In the genomic region with DNA sequence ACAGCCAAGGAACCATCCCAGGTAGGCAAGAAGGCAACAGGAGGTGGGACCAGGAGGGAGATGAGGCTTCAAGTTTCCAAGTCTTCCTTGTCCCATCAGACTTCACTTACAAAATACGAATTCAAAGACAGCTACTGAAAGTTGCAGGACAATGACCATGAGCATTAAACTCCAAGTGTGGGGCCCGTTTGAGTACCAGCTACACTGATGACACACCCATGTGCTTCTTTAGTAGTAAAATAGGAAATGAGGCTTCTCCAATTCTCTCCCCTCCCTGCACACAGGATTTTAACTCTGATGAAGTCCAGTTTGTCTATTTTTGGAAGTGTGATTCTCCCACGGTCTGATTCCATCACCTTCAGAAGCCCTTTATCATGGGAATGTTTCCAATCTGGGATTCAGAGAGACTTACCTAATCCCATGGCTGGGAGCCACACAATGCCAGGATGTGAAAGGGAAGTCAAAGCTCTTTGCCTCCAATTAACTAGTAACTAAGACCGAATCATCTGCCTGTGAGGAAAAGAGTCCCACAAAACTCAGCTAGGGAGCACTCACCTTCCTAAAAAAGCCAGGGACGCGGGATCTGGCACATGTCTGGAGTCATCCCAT, we compare ENCODE assay signal across 19 cellular contexts.
A peak's percentile ranks its signal among the peaks of the same experiment; 100 is the strongest.
DNase-seq lines count a peak whose midpoint lies in the region; ATAC-seq and TF ChIP-seq lines count a peak whose summit lies in the region.
"Had no signal": no experiment of that assay in that cellular context is flagged by ENCODE, and none has a peak within 500 bp of the region (broad histone marks: within the 10 kb centered on the region; RNA-seq: fewer than 3 reads in every experiment).

No MANE protein-coding gene starts in this region.

- no peak overlapping the region for H2AFZ ChIP-seq in GM23248

- H3K27ac ChIP-seq in GM23248 (no peak overlapping the region), RWPE2 (ENCODE audit: poor library complexity, severe bottlenecking) (peak overlapping the region; percentile 26), esophagus muscularis mucosa (replicated peaks in 1 of 4) (no peak overlapping the region)
- H3K27ac ChIP-seq: SJSA1, thoracic aorta had no signal

- H3K4me1 Mint-ChIP-seq in activated naive CD8-positive, alpha-beta T cell treated with anti-CD3 and anti-CD28 coated beads, Interleukin-2, amount 50 U/mL, for 24 hours, result no peaks in the 10 kb centered on the region
- H3K4me1 Mint-ChIP-seq: H9 had no signal

- H3K9me3 ChIP-seq in GM23248 (ENCODE audit: low read depth), result no peaks in the 10 kb centered on the region
- peaks cover 3% of the 10 kb centered on the region for H3K9me3 ChIP-seq in RWPE2 (ENCODE audit: severe bottlenecking)
- peaks cover 0 to 16% (median 14%) of the 10 kb centered on the region in 4 donors for H3K9me3 ChIP-seq in esophagus muscularis mucosa
- H3K9me3 ChIP-seq: thoracic aorta had no signal

- TF ChIP-seq POLR2A in esophagus muscularis mucosa (IDR thresholded peaks at IDR 0.05; ENCODE audit: low read depth), result no peak

- H3F3A ChIP-seq in GM23248 (ENCODE audit: insufficient read depth), result no peaks in the 10 kb centered on the region

- H3K9me2 ChIP-seq in GM23248 (ENCODE audit: insufficient read depth), result no peaks in the 10 kb centered on the region

- H3K4me1 ChIP-seq in GM23248 (ENCODE audit: insufficient read depth), result peaks cover 11% of the 10 kb centered on the region; the same call in 1 of the 2 replicates
- peaks cover 37% of the 10 kb centered on the region for H3K4me1 ChIP-seq in RWPE2 (ENCODE audit: insufficient read depth, poor library complexity, severe bottlenecking)
- H3K4me1 ChIP-seq in esophagus muscularis mucosa, result no peaks in the 10 kb centered on the region

- H3K27ac Mint-ChIP-seq in activated naive CD8-positive, alpha-beta T cell treated with anti-CD3 and anti-CD28 coated beads, Interleukin-2, amount 50 U/mL, for 24 hours, result no peak overlapping the region
- H3K27ac Mint-ChIP-seq: activated T-helper 1 cell treated with anti-CD3 and anti-CD28 coated beads, Interleukin-12 subunit alpha, Interleukin-12 subunit beta, Interleukin-2, Interleukin-4 antibody, amounts not matched to agents 30 ng/mL and 10 ng/mL and 1 ng/mL, durations not matched to agents 14 hours and 24 hours and 36 hours; T-helper 2 cell treated with Interferon-gamma antibody and Interleukin-4, amounts not matched to agents 5 μg/mL and 100 μg/mL, for 36 hours had no signal

- TF ChIP-seq CTCF in RWPE2 (IDR thresholded peaks at IDR 0.05; ENCODE audit: poor library complexity, severe bottlenecking) (no peak), fibroblast of pulmonary artery (IDR thresholded peaks at IDR 0.05; ENCODE audit: low read length, missing control alignments) (no peak), retinal pigment epithelial cell (conservative IDR thresholded peaks at IDR 0.05; ENCODE audit: low read depth, low read length) (no peak), esophagus muscularis mucosa (IDR thresholded peaks at IDR 0.05) (no peak)

- ATAC-seq in RWPE2 (ENCODE audit: low read depth), result peak; percentile 11; the same call in 2 of the 3 replicates
- ATAC-seq in activated naive CD8-positive, alpha-beta T cell treated with anti-CD3 and anti-CD28 coated beads, Interleukin-2, amount 50 U/mL, for 24 hours, result no peak
- ATAC-seq: activated CD4-positive, CD25-positive, alpha-beta regulatory T cell treated with anti-CD3 and anti-CD28 coated beads, Interleukin-2, amount 50 U/mL, for 24 hours; left lobe of liver had no signal

- H3K27me3 ChIP-seq in GM23248 (replicated peaks; ENCODE audit: insufficient read depth) (no peaks in the 10 kb centered on the region), RWPE2 (ENCODE audit: insufficient read depth, poor library complexity, severe bottlenecking) (no peaks in the 10 kb centered on the region), esophagus muscularis mucosa (peaks cover 0 to 15% (median 0%) of the 10 kb centered on the region in 4 donors)
- H3K27me3 ChIP-seq: SJSA1 had no signal

- in situ Hi-C loops in GM23248 (cut with MboI), result no loop called here

- H3K27me3 Mint-ChIP-seq in activated naive CD8-positive, alpha-beta T cell treated with anti-CD3 and anti-CD28 coated beads, Interleukin-2, amount 50 U/mL, for 24 hours, result peaks cover 1% of the 10 kb centered on the region

- H3K79me2 ChIP-seq in GM23248 (ENCODE audit: insufficient read depth), result no peaks in the 10 kb centered on the region

- DNase-seq in GM23248 (peak; percentile 37), RWPE2 (ENCODE audit: low spot score) (no peak), fibroblast of pulmonary artery (ENCODE audit: low read depth) (peak; percentile 47), retinal pigment epithelial cell (ENCODE audit: low read depth) (peak; percentile 68), RPMI8226 (no peak), esophagus muscularis mucosa (ENCODE audit: extremely low spot score) (no peak), SIG-M5 treated with dmso at 0.1 percent for 504 hours (lab: John Stamatoyannopoulos, UW; ENCODE audit: unreplicated experiment) (no peak)
- no peak for DNase-seq in activated naive CD8-positive, alpha-beta T cell treated with anti-CD3 and anti-CD28 coated beads, Interleukin-2, amount 50 U/mL, for 24 hours
- DNase-seq: foreskin melanocyte; H9; NCI-H1436 treated with DMSO at 0.1 percent for 48 hours; NCI-H345; stimulated activated CD4-positive, alpha-beta T cell treated with anti-CD3 and anti-CD28 coated beads, Interleukin-4, amount 100 ng/mL, for 4 hours had no signal

- H3K36me3 ChIP-seq in GM23248 (ENCODE audit: low read depth) (no peaks in the 10 kb centered on the region), RWPE2 (ENCODE audit: low read depth) (no peaks in the 10 kb centered on the region), esophagus muscularis mucosa (no peaks in the 10 kb centered on the region)
- H3K36me3 ChIP-seq: SJSA1, thoracic aorta had no signal

- no peak overlapping the region for H3K4me3 ChIP-seq in GM23248
- no peak overlapping the region for H3K4me3 ChIP-seq in RWPE2 (ENCODE audit: severe bottlenecking)
- no peak overlapping the region for H3K4me3 ChIP-seq in fibroblast of pulmonary artery (replicated peaks; ENCODE audit: low read depth, low read length)
- H3K4me3 ChIP-seq in retinal pigment epithelial cell (ENCODE audit: low read length), result no peak overlapping the region
- no peak overlapping the region for H3K4me3 ChIP-seq in esophagus muscularis mucosa
- H3K4me3 ChIP-seq: SJSA1, thoracic aorta had no signal

- H3K9me3 Mint-ChIP-seq in activated naive CD8-positive, alpha-beta T cell treated with anti-CD3 and anti-CD28 coated beads, Interleukin-2, amount 50 U/mL, for 24 hours, result peaks cover 19% of the 10 kb centered on the region

- TF ChIP-seq EP300 in esophagus muscularis mucosa (IDR thresholded peaks at IDR 0.05), result no peak

- no peaks in the 10 kb centered on the region for H4K20me1 ChIP-seq in GM23248 (ENCODE audit: insufficient read depth)

- no peak overlapping the region for H3K4me2 ChIP-seq in GM23248 (ENCODE audit: unreplicated experiment)

- H3K4me3 Mint-ChIP-seq in activated naive CD8-positive, alpha-beta T cell treated with anti-CD3 and anti-CD28 coated beads, Interleukin-2, amount 50 U/mL, for 24 hours, result no peak overlapping the region
- H3K4me3 Mint-ChIP-seq: activated T-helper 1 cell treated with anti-CD3 and anti-CD28 coated beads, Interleukin-12 subunit alpha, Interleukin-12 subunit beta, Interleukin-2, Interleukin-4 antibody, amounts not matched to agents 30 ng/mL and 10 ng/mL and 1 ng/mL, durations not matched to agents 14 hours and 24 hours and 36 hours; H9; T-helper 2 cell treated with Interferon-gamma antibody and Interleukin-4, amounts not matched to agents 5 μg/mL and 100 μg/mL, for 36 hours had no signal

- H3K36me3 Mint-ChIP-seq in activated naive CD8-positive, alpha-beta T cell treated with anti-CD3 and anti-CD28 coated beads, Interleukin-2, amount 50 U/mL, for 24 hours (ENCODE audit: low read depth), result no peaks in the 10 kb centered on the region

- WGBS in GM23248 (ENCODE audit: low coverage in 1 of 2, low lambda C conversion rate in 2 of 2, missing lambda C conversion rate in 2 of 2), 2 experiments, result 16 to 17% methylated on average over 6 of the region's 6 CpGs
- WGBS in esophagus muscularis mucosa, result 39% methylated on average over 6 of the region's 6 CpGs

- intact Hi-C loops in esophagus muscularis mucosa (cut with DNase I), result no loop called here

- no peak overlapping the region for H3K9ac ChIP-seq in GM23248

Comparison
In these comparisons a context has a peak if more than half of its experiments do, and no peak if none do; other contexts are left out.
1. DNase-seq: peak in GM23248 (single experiment), fibroblast of pulmonary artery (single experiment) and retinal pigment epithelial cell (single experiment); none in RWPE2 (single experiment), RPMI8226 (single experiment), activated naive CD8-positive, alpha-beta T cell treated with anti-CD3 and anti-CD28 coated beads, Interleukin-2, amount 50 U/mL, for 24 hours (single experiment), esophagus muscularis mucosa (single experiment) and SIG-M5 treated with dmso at 0.1 percent for 504 hours (single experiment).